In the genomic region with DNA sequence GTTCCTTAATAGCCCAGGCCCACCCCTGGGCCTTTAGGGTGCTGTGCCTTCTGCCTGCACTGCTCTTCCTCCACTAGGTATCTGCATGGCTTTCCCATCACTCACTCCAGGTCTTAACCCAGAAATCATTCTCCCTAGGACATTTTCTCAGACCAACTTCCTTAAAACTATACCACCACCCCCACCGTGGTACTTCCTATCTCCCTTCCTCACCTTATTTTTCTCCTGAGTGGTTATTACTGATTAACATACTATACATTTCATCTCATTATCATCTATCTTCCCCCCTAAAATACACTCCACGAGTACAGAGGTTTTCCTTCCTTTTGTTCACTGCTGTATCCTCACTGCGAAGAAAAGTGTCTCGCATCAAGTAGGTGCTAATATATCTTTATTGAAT, we compare ENCODE assay signal across 1 cellular context.
A peak's percentile ranks its signal among the peaks of the same experiment; 100 is the strongest.
TF ChIP-seq lines count a peak whose summit lies in the region.

No MANE protein-coding gene starts in this region.

TF ChIP-seq in K562, 482 proteins besides CTCF, POLR2A, EP300 and RAD21 (continued from another document):
- TF ChIP-seq, protein P1, sequence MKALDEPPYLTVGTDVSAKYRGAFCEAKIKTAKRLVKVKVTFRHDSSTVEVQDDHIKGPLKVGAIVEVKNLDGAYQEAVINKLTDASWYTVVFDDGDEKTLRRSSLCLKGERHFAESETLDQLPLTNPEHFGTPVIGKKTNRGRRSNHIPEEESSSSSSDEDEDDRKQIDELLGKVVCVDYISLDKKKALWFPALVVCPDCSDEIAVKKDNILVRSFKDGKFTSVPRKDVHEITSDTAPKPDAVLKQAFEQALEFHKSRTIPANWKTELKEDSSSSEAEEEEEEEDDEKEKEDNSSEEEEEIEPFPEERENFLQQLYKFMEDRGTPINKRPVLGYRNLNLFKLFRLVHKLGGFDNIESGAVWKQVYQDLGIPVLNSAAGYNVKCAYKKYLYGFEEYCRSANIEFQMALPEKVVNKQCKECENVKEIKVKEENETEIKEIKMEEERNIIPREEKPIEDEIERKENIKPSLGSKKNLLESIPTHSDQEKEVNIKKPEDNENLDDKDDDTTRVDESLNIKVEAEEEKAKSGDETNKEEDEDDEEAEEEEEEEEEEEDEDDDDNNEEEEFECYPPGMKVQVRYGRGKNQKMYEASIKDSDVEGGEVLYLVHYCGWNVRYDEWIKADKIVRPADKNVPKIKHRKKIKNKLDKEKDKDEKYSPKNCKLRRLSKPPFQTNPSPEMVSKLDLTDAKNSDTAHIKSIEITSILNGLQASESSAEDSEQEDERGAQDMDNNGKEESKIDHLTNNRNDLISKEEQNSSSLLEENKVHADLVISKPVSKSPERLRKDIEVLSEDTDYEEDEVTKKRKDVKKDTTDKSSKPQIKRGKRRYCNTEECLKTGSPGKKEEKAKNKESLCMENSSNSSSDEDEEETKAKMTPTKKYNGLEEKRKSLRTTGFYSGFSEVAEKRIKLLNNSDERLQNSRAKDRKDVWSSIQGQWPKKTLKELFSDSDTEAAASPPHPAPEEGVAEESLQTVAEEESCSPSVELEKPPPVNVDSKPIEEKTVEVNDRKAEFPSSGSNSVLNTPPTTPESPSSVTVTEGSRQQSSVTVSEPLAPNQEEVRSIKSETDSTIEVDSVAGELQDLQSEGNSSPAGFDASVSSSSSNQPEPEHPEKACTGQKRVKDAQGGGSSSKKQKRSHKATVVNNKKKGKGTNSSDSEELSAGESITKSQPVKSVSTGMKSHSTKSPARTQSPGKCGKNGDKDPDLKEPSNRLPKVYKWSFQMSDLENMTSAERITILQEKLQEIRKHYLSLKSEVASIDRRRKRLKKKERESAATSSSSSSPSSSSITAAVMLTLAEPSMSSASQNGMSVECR (CRISPR knock-in tag; IDR thresholded peaks at IDR 0.05) = no peak
- TF ChIP-seq SMARCA4 (IDR thresholded peaks at IDR 0.05) (peak; percentile 62), ZNF324 (CRISPR knock-in tag; IDR thresholded peaks at IDR 0.05) (no peak), NFATC3 (IDR thresholded peaks at IDR 0.05) (no peak), RBM25 (IDR thresholded peaks at IDR 0.05; ENCODE audit: low read depth, low read length, severe bottlenecking) (no peak), RBM15 (IDR thresholded peaks at IDR 0.05; ENCODE audit: insufficient read depth, low read length) (no peak), TEAD4 (IDR thresholded peaks at IDR 0.05; ENCODE audit: low read length) (peak; percentile 64), TEAD4 (CRISPR knock-in tag; IDR thresholded peaks at IDR 0.05; ENCODE audit: borderline replicate concordance) (no peak), TCF3 (CRISPR knock-in tag; IDR thresholded peaks at IDR 0.05) (peak; percentile 78), HMG20B (CRISPR knock-in tag; IDR thresholded peaks at IDR 0.05) (no peak), KLF16 (IDR thresholded peaks at IDR 0.05) (peak; percentile 15; the same call in 1 of the 2 replicates), ZBTB17 (CRISPR knock-in tag; IDR thresholded peaks at IDR 0.05) (no peak), NONO (IDR thresholded peaks at IDR 0.05; ENCODE audit: low read depth in 2 of 2, low read length in 1 of 2) (no peak), TAL1 (IDR thresholded peaks at IDR 0.05) (peak; percentile 68), NCOR1 (IDR thresholded peaks at IDR 0.05) (peak; percentile 36; the same call in 1 of the 2 replicates), MTA2 (IDR thresholded peaks at IDR 0.05; ENCODE audit: low read depth) (peak; percentile 46), MTA3 (IDR thresholded peaks at IDR 0.05; ENCODE audit: borderline replicate concordance) (no peak), CBFA2T3 (IDR thresholded peaks at IDR 0.05) (peak; percentile 71), POLR2H (tag; IDR thresholded peaks at IDR 0.05; ENCODE audit: low read depth) (no peak), LCOR (CRISPR knock-in tag; IDR thresholded peaks at IDR 0.05) (no peak), SPI1 (IDR thresholded peaks at IDR 0.05; ENCODE audit: borderline replicate concordance, low read depth, low read length) (no peak), ZNF551 (CRISPR knock-in tag; IDR thresholded peaks at IDR 0.05) (no peak), ZNF121 (CRISPR knock-in tag; conservative IDR thresholded peaks at IDR 0.05) (no peak)
- TF ChIP-seq, protein P2, sequence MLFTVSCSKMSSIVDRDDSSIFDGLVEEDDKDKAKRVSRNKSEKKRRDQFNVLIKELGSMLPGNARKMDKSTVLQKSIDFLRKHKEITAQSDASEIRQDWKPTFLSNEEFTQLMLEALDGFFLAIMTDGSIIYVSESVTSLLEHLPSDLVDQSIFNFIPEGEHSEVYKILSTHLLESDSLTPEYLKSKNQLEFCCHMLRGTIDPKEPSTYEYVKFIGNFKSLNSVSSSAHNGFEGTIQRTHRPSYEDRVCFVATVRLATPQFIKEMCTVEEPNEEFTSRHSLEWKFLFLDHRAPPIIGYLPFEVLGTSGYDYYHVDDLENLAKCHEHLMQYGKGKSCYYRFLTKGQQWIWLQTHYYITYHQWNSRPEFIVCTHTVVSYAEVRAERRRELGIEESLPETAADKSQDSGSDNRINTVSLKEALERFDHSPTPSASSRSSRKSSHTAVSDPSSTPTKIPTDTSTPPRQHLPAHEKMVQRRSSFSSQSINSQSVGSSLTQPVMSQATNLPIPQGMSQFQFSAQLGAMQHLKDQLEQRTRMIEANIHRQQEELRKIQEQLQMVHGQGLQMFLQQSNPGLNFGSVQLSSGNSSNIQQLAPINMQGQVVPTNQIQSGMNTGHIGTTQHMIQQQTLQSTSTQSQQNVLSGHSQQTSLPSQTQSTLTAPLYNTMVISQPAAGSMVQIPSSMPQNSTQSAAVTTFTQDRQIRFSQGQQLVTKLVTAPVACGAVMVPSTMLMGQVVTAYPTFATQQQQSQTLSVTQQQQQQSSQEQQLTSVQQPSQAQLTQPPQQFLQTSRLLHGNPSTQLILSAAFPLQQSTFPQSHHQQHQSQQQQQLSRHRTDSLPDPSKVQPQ (CRISPR knock-in tag; IDR thresholded peaks at IDR 0.05; ENCODE audit: borderline replicate concordance) = no peak
TF ChIP-seq in K562: peak in this region for 10.
